In the genomic region with DNA sequence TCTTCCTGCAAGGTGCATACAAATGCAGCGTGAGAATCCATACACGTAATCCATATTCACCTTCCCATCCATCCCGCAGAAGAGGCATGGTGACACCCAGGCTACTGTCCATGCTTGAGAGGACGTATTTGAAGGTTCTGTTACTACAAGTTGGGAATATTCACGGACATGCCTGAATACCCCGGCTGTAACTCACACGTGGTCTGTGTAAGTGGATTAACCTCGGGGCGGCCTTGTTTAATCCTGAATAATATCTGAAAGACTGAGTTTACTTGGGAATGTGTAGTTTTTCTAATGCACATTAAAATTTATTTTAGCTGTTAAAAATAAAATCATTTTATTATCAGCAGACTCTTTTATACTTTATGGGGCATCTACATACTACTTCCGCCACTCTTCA, we compare ENCODE assay signal across 18 cellular contexts. TPM values are rescaled to one million over a fixed set of nuclear protein-coding genes. Genes with fewer than 3 reads are reported as not detected.
A peak's percentile ranks its signal among the peaks of the same experiment; 100 is the strongest.
DNase-seq lines count a peak whose midpoint lies in the region; ATAC-seq, FAIRE-seq and TF ChIP-seq lines count a peak whose summit lies in the region.
"Had no signal": no experiment of that assay in that cellular context is flagged by ENCODE, and none has a peak within 500 bp of the region (broad histone marks: within the 10 kb centered on the region; RNA-seq: fewer than 3 reads in every experiment).

No MANE protein-coding gene starts in this region.

- TF ChIP-seq RAD21 in GM12878 (IDR thresholded peaks at IDR 0.05; ENCODE audit: insufficient read depth, low read depth, low read length): no peak

- H3K18ac ChIP-seq in mesenchymal stem cell (ENCODE audit: low read depth in 1 of 2, low read length in 2 of 2): no peak overlapping the region

- H3K79me1 ChIP-seq in mesenchymal stem cell (replicated peaks; ENCODE audit: low read length, poor library complexity, severe bottlenecking): no peaks in the 10 kb centered on the region

- H2BK5ac ChIP-seq in mesenchymal stem cell (ENCODE audit: low read depth, low read length, poor library complexity, severe bottlenecking): no peak overlapping the region

- H3K36me3 ChIP-seq in GM12878 (ENCODE audit: control insufficient read depth in 2 of 2, insufficient read depth in 2 of 2, low read length in 1 of 2) (peaks cover 0 to 17% of the 10 kb centered on the region in 2 experiments; a peak in 3 of 4 replicates), thyroid gland (peaks cover 0 to 9% of the 10 kb centered on the region in 2 donors), mesenchymal stem cell (ENCODE audit: control insufficient read depth in 1 of 2, insufficient read depth in 2 of 2, low read depth in 1 of 2, low read length in 2 of 2) (peaks cover 16 to 31% of the 10 kb centered on the region in 2 experiments)

- BruUV-seq in GM12878 (replicated peaks; lab: Mats Ljungman, UMichigan): TSS peak; percentile 37

- H2AK5ac ChIP-seq in mesenchymal stem cell (ENCODE audit: low read length, severe bottlenecking): no peak overlapping the region

- RAD21 ChIA-PET in GM12878 (lab: Charles Lee; ENCODE audit: unreplicated experiment): interaction anchor here (1.0 to 3.3 kb wide), 3 partner anchors 57 to 521 kb away, joined by 3 to 18 read pairs (median 5); no protein-coding TSS in a partner anchor

- TF ChIP-seq POLR2A in GM12878 (IDR thresholded peaks at IDR 0.05; ENCODE audit: low read depth, low read length): no peak
- TF ChIP-seq POLR2A in thyroid gland (IDR thresholded peaks at IDR 0.05): no peak

- H2BK15ac ChIP-seq in mesenchymal stem cell (ENCODE audit: low read depth, poor library complexity, severe bottlenecking): no peak overlapping the region

- H3K4me1 ChIP-seq in GM12878 (ENCODE audit: control insufficient read depth, insufficient read depth, low read length): no peaks in the 10 kb centered on the region
- H3K4me1 ChIP-seq in thyroid gland: no peaks in the 10 kb centered on the region
- no peaks in the 10 kb centered on the region for H3K4me1 ChIP-seq in mesenchymal stem cell (ENCODE audit: control insufficient read depth, insufficient read depth, low read depth, low read length)
- H3K4me1 ChIP-seq: BLaER1 had no signal

- ATAC-seq in GM12878: no peak
- ATAC-seq: GM23338 had no signal

- H3K27me3 ChIP-seq in GM12878 (replicated peaks in 1 of 2; ENCODE audit: control insufficient read depth in 2 of 2, insufficient read depth in 2 of 2, low read length in 1 of 2) (no peaks in the 10 kb centered on the region), thyroid gland (no peaks in the 10 kb centered on the region), mesenchymal stem cell (ENCODE audit: control insufficient read depth in 1 of 2, insufficient read depth in 1 of 2, low read length in 2 of 2) (peaks cover 0 to 31% of the 10 kb centered on the region in 2 experiments)
- H3K27me3 ChIP-seq: BLaER1 had no signal

- TF ChIP-seq EP300 in GM12878 (IDR thresholded peaks at IDR 0.05; ENCODE audit: borderline replicate concordance in 1 of 2, control insufficient read depth in 1 of 2, low read depth in 2 of 2, low read length in 2 of 2): no peak

- no peak overlapping the region for H3K23ac ChIP-seq in mesenchymal stem cell (ENCODE audit: low read length in 2 of 2)

- H3K9ac ChIP-seq in GM12878 (ENCODE audit: control insufficient read depth, insufficient read depth, low read length): no peak overlapping the region
- H3K9ac ChIP-seq in mesenchymal stem cell (ENCODE audit: low read length): no peak overlapping the region
- H3K9ac ChIP-seq: BLaER1 had no signal

- H3K4ac ChIP-seq in mesenchymal stem cell (ENCODE audit: low read depth in 1 of 2, low read length in 2 of 2): no peak overlapping the region

- H2BK120ac ChIP-seq in mesenchymal stem cell (ENCODE audit: low read depth, low read length): no peak overlapping the region

- SMC1A ChIA-PET in GM12878 (lab: Charles Lee; ENCODE audit: uncharacterized antibody, unreplicated experiment): interaction anchor here (0.7 to 16.1 kb wide), 8 partner anchors 16 to 689 kb away, joined by 3 to 261 read pairs (median 5); a partner anchor contains a TSS

- H3K79me2 ChIP-seq in GM12878 (ENCODE audit: control insufficient read depth, insufficient read depth, low read length): no peaks in the 10 kb centered on the region

- no peak for FAIRE-seq in GM12878 (lab: Jason Lieb, UNC)
- FAIRE-seq: H54 had no signal

- intact Hi-C loops in GM12878 (cut with micrococcal nuclease; ENCODE audit: unreplicated experiment): no loop called here
- intact Hi-C loops in thyroid gland (cut with DNase I): loop anchor here (10.0 kb wide), 1 partner anchor 524 kb away; no protein-coding TSS in a partner anchor

- H4K20me1 ChIP-seq in GM12878 (ENCODE audit: control insufficient read depth, insufficient read depth): no peaks in the 10 kb centered on the region
- H4K20me1 ChIP-seq: BLaER1 had no signal

- H4K91ac ChIP-seq in mesenchymal stem cell (ENCODE audit: low read length): no peak overlapping the region

- peak; percentile 67 for DNase-seq in D341Med (ENCODE audit: low spot score)
- DNase-seq in NCI-H524 treated with DMSO at 0.1 percent for 48 hours (lab: John Stamatoyannopoulos, UW): peak; percentile 36
- no peak for DNase-seq in GM12878 (ENCODE audit: low read depth, low spot score)
- peak; percentile 20 to 38 for DNase-seq in thyroid gland
- no peak for DNase-seq in DMS53 treated with DMSO at 0.1 percent for 48 hours (lab: John Stamatoyannopoulos, UW; ENCODE audit: unreplicated experiment)
- no peak for DNase-seq in stimulated activated CD4-positive, alpha-beta T cell treated with anti-CD3 and anti-CD28 coated beads, Interleukin-2, amount 100 ng/mL, for 48 hours
- no peak for DNase-seq in mesenchymal stem cell
- DNase-seq: 8988T; CD4-positive, alpha-beta memory T cell; DMS53; GDM1; HCEC 1CT had no signal

- POLR2A ChIA-PET in GM12878 (lab: Charles Lee): no interaction called here

- CTCF ChIA-PET in GM12878 (lab: Yijun Ruan, JAX): interaction anchor here (1.2 to 12.7 kb wide), 8 partner anchors 16 to 692 kb away, joined by 3 to 365 read pairs (median 10); a partner anchor contains a TSS

- in situ Hi-C loops in GM12878 (cut with MboI): no loop called here

- no peak overlapping the region for H3K4me2 ChIP-seq in GM12878 (ENCODE audit: control insufficient read depth, insufficient read depth)
- no peak overlapping the region for H3K4me2 ChIP-seq in mesenchymal stem cell (ENCODE audit: low read length, poor library complexity, severe bottlenecking)
- H3K4me2 ChIP-seq: BLaER1, GM23338 had no signal

- H2AFZ ChIP-seq in GM12878 (ENCODE audit: control insufficient read depth, low read depth, low read length): no peak overlapping the region
- H2AFZ ChIP-seq in mesenchymal stem cell (ENCODE audit: low read depth, low read length): no peak overlapping the region
- H2AFZ ChIP-seq: GM23338 had no signal

- H3K4me3 ChIP-seq in GM12878: no peak overlapping the region
- no peak overlapping the region for H3K4me3 ChIP-seq in thyroid gland (replicated peaks in 1 of 3)
- no peak overlapping the region for H3K4me3 ChIP-seq in mesenchymal stem cell (ENCODE audit: insufficient read depth in 1 of 2, low read depth in 1 of 2, low read length in 2 of 2)
- H3K4me3 ChIP-seq: BLaER1, GM23338 had no signal

- TF ChIP-seq CTCF in GM12878 (IDR thresholded peaks at IDR 0.05 in 2 of 3, conservative IDR thresholded peaks at IDR 0.05 in 1 of 3; ENCODE audit: control insufficient read depth in 2 of 3, extremely low read depth in 1 of 3, insufficient read depth in 1 of 3, low read depth in 3 of 3, low read length in 3 of 3): no peak
- TF ChIP-seq CTCF in thyroid gland (IDR thresholded peaks at IDR 0.05): no peak

- 93% methylated on average over 10 of the region's 10 CpGs for WGBS in GM12878 (ENCODE audit: insufficient coverage, insufficient replicate concordance, low lambda C conversion rate, missing lambda C conversion rate)
- 69 to 79% methylated on average over 10 of the region's 10 CpGs for WGBS in thyroid gland, 2 donors
- WGBS in mesenchymal stem cell: 100% methylated on average over 6 of the region's 10 CpGs

- H3K27ac ChIP-seq in GM12878 (ENCODE audit: control insufficient read depth, insufficient read depth) (no peak overlapping the region), thyroid gland (no peak overlapping the region), mesenchymal stem cell (ENCODE audit: low read length, poor library complexity, severe bottlenecking) (no peak overlapping the region)
- H3K27ac ChIP-seq: BLaER1 had no signal

- H3K9me3 ChIP-seq in GM12878 (replicated peaks; ENCODE audit: control insufficient read depth, insufficient read depth, low read length) (no peaks in the 10 kb centered on the region), thyroid gland (no peaks in the 10 kb centered on the region), mesenchymal stem cell (ENCODE audit: control insufficient read depth, low read length) (no peaks in the 10 kb centered on the region)
- H3K9me3 ChIP-seq: BLaER1 had no signal

- no peak overlapping the region for H4K8ac ChIP-seq in mesenchymal stem cell (ENCODE audit: low read length)

- H3K14ac ChIP-seq in mesenchymal stem cell (ENCODE audit: low read length in 2 of 2): no peak overlapping the region

- H2BK12ac ChIP-seq in mesenchymal stem cell (ENCODE audit: low read length in 2 of 2): no peak overlapping the region

RNA-seq across cellular contexts. Expression of a gene that starts 13.1 kb away (rescaled TPM):
- total RNA-seq in GM12878 (2013; cell fraction: nucleolus; rRNA removed): not detected in 2 replicates
- total RNA-seq in GM12878 (2014; rRNA removed) (not detected in 2 replicates), GM12878 (2014; rRNA removed; fragmentation: Illumina TruSeq; extraction: Trizol) (not detected in 2 replicates), GM12878 (2021) (not detected in 2 replicates), thyroid gland (not detected)
- not detected for polyA plus RNA-seq in GM12878 (2011; ENCODE audit: low read depth)
- polyA plus RNA-seq in GM12878 (2011; rRNA removed) (not detected in 2 replicates), GM12878 (2014; fragmentation: Illumina TruSeq; extraction: Trizol) (not detected in 2 replicates), GM12878 (2014; fragmentation: Nextera tagmentation; extraction: Ambion mirVana) (not detected), GM12878 (2014; rRNA removed) (not detected in 2 replicates), GM12878 (2016; fragmentation: Nextera tagmentation; extraction: Ambion mirVana) (not detected)
- 0.15 TPM in 1 of 2 replicates, not detected in the other for polyA plus RNA-seq in GM12878 (2011; cell fraction: cytosol; rRNA removed)
- polyA plus RNA-seq in GM12878 (2011; cell fraction: nucleus; rRNA removed): not detected in 2 replicates
- polyA plus RNA-seq in GM12878 (2012): not detected in 2 replicates
- not detected in 2 replicates for polyA minus RNA-seq in GM12878 (2011; rRNA and poly(A)+ RNA removed)
- polyA minus RNA-seq in GM12878 (2011; cell fraction: cytosol; rRNA and poly(A)+ RNA removed): not detected in 2 replicates
- polyA minus RNA-seq in GM12878 (2011; cell fraction: nucleus; rRNA and poly(A)+ RNA removed): not detected in 2 replicates
- polyA plus RNA-seq in mesenchymal stem cell (2013, experiment 1 of 2): not detected
- not detected for polyA plus RNA-seq in mesenchymal stem cell (2013, experiment 2 of 2)
- total RNA-seq: A673; CD4-positive, alpha-beta memory T cell; GM23338 had no signal
- polyA plus RNA-seq: AG04450; CD14-positive monocyte; CD4-positive, alpha-beta memory T cell; GM23338 had no signal

RNA-seq across cellular contexts. Expression of a gene that starts 55.7 kb away (rescaled TPM):
- total RNA-seq in GM12878 (2013; cell fraction: nucleolus; rRNA removed): 42.8 and 47.0 TPM in 2 replicates
- total RNA-seq in GM12878 (2014; rRNA removed) (16.7 and 23.9 TPM in 2 replicates), GM12878 (2014; rRNA removed; fragmentation: Illumina TruSeq; extraction: Trizol) (13.4 and 16.0 TPM in 2 replicates), GM12878 (2021) (20.7 and 24.1 TPM in 2 replicates), thyroid gland (10 to 100 TPM; 31.9 to 42.9 (median 37.2) TPM)
- polyA plus RNA-seq in GM12878 (2011; ENCODE audit: low read depth): 10.9 TPM
- polyA plus RNA-seq in GM12878 (2011; rRNA removed) (11.9 and 21.1 TPM in 2 replicates), GM12878 (2014; fragmentation: Illumina TruSeq; extraction: Trizol) (19.5 and 25.8 TPM in 2 replicates), GM12878 (2014; fragmentation: Nextera tagmentation; extraction: Ambion mirVana) (10 to 100 TPM; 10.5 to 11.4 TPM), GM12878 (2014; rRNA removed) (13.8 and 14.4 TPM in 2 replicates), GM12878 (2016; fragmentation: Nextera tagmentation; extraction: Ambion mirVana) (10 to 100 TPM; 19.6 to 20.8 TPM)
- 15.1 and 18.4 TPM in 2 replicates for polyA plus RNA-seq in GM12878 (2011; cell fraction: cytosol; rRNA removed)
- polyA plus RNA-seq in GM12878 (2011; cell fraction: nucleus; rRNA removed): 43.8 and 51.2 TPM in 2 replicates
- polyA plus RNA-seq in GM12878 (2012): 18.6 and 23.9 TPM in 2 replicates
- polyA minus RNA-seq in GM12878 (2011; rRNA and poly(A)+ RNA removed): 21.4 and 26.0 TPM in 2 replicates
- polyA minus RNA-seq in GM12878 (2011; cell fraction: cytosol; rRNA and poly(A)+ RNA removed): 9.5 and 11.2 TPM in 2 replicates
- polyA minus RNA-seq in GM12878 (2011; cell fraction: nucleus; rRNA and poly(A)+ RNA removed): 19.2 and 29.9 TPM in 2 replicates
- polyA plus RNA-seq in mesenchymal stem cell (2013, experiment 1 of 2): 39.7 TPM
- 37.5 TPM for polyA plus RNA-seq in mesenchymal stem cell (2013, experiment 2 of 2)

Comparison
In these comparisons a context has a peak if more than half of its experiments do, and no peak if none do; other contexts are left out.
1. DNase-seq: peak in D341Med (single experiment), NCI-H524 treated with DMSO at 0.1 percent for 48 hours (single experiment) and thyroid gland (2 of 2); none in GM12878 (single experiment), DMS53 treated with DMSO at 0.1 percent for 48 hours (single experiment), stimulated activated CD4-positive, alpha-beta T cell treated with anti-CD3 and anti-CD28 coated beads, Interleukin-2, amount 100 ng/mL, for 48 hours (0 of 2) and mesenchymal stem cell (single experiment).